In genomic region chr2:72681016-72681995, GRCh38 we compare ENCODE assay signal across 27 cellular contexts.
A peak's percentile ranks its signal among the peaks of the same experiment; 100 is the strongest.
DNase-seq lines count a peak whose midpoint lies in the region; ATAC-seq and TF ChIP-seq lines count a peak whose summit lies in the region.
"Had no signal": no experiment of that assay in that cellular context is flagged by ENCODE, and none has a peak within 500 bp of the region (broad histone marks: within the 10 kb centered on the region; RNA-seq: fewer than 3 reads in every experiment).

No MANE protein-coding gene starts in this region.

- H3K4me1 ChIP-seq in GM23248 (ENCODE audit: insufficient read depth) (peaks cover 8% of the 10 kb centered on the region), Karpas-422 (ENCODE audit: low read length) (no peaks in the 10 kb centered on the region)

- ATAC-seq in CD4-positive, alpha-beta T cell (ENCODE audit: poor library complexity): no peak
- ATAC-seq in GM21528 (IDR thresholded peaks at IDR 0.05; ENCODE audit: low FRiP score, unreplicated experiment): no peak
- ATAC-seq: left lobe of liver; naive thymus-derived CD8-positive, alpha-beta T cell had no signal

- H3K4me3 ChIP-seq in GM23248: no peak overlapping the region
- no peak overlapping the region for H3K4me3 ChIP-seq in Karpas-422 (ENCODE audit: low read length)
- H3K4me3 ChIP-seq: tibial nerve had no signal

- DNase-seq in GM23248 (peak; percentile 14), Karpas-422 (peak; percentile 14), endothelial cell (ENCODE audit: low spot score) (no peak), mesothelial cell of epicardium (ENCODE audit: low spot score in 2 of 2, unreplicated experiment in 2 of 2) (no peak), NCI-H2171 treated with DMSO at 0.1 percent for 48 hours (lab: John Stamatoyannopoulos, UW) (no peak)
- no peak for DNase-seq in CD4-positive, alpha-beta T cell
- DNase-seq: activated CD4-positive, alpha-beta T cell treated with anti-CD3 and anti-CD28 coated beads for 4 hours; activated effector memory CD4-positive, alpha-beta T cell treated with Interleukin-2 at 50 U/mL for 16 hours; activated naive CD8-positive, alpha-beta T cell treated with anti-CD3 and anti-CD28 coated beads, Interleukin-2, amount 10 ng/mL, durations not matched to agents 7 days and 5 days; C1 segment of cervical spinal cord; DMS79; foreskin melanocyte; GDM1; HFFc6; naive thymus-derived CD8-positive, alpha-beta T cell; NCI-H1436; NCI-H2081 treated with DMSO at 0.1 percent for 48 hours; NCI-H446; occipital lobe; RPMI8226; stimulated activated CD4-positive, alpha-beta T cell treated with anti-CD3 and anti-CD28 coated beads, Interleukin-2, amount 100 ng/mL, for 24 hours had no signal

- H3K36me3 Mint-ChIP-seq in endothelial cell (ENCODE audit: low read depth, unreplicated experiment): no peaks in the 10 kb centered on the region
- peaks cover 13% of the 10 kb centered on the region for H3K36me3 Mint-ChIP-seq in mesothelial cell of epicardium
- peaks cover 29% of the 10 kb centered on the region for H3K36me3 Mint-ChIP-seq in CD4-positive, alpha-beta T cell (ENCODE audit: low read depth)

- in situ Hi-C loops in GM23248 (cut with MboI): no loop called here

- POLR2A ChIA-PET in CD4-positive, alpha-beta T cell (lab: Charles Lee): no interaction called here

- H3K4me2 ChIP-seq in GM23248 (ENCODE audit: unreplicated experiment) (no peak overlapping the region), Karpas-422 (ENCODE audit: low read depth, low read length, poor library complexity, severe bottlenecking) (no peak overlapping the region)

- H3K36me3 ChIP-seq in GM23248 (ENCODE audit: low read depth) (no peaks in the 10 kb centered on the region), Karpas-422 (ENCODE audit: insufficient read depth, low read length) (no peaks in the 10 kb centered on the region)
- H3K36me3 ChIP-seq: tibial nerve had no signal

- no peaks in the 10 kb centered on the region for H3K27me3 ChIP-seq in GM23248 (replicated peaks; ENCODE audit: insufficient read depth)
- no peaks in the 10 kb centered on the region for H3K27me3 ChIP-seq in Karpas-422 (ENCODE audit: low read length)
- no peaks in the 10 kb centered on the region for H3K27me3 ChIP-seq in CD4-positive, alpha-beta T cell (ENCODE audit: control insufficient read depth, insufficient read depth, low read length)
- H3K27me3 ChIP-seq: tibial nerve had no signal

- peaks cover 10% of the 10 kb centered on the region for H3K4me1 Mint-ChIP-seq in endothelial cell (ENCODE audit: unreplicated experiment)
- H3K4me1 Mint-ChIP-seq in mesothelial cell of epicardium: peaks cover 70% of the 10 kb centered on the region
- H3K4me1 Mint-ChIP-seq in CD4-positive, alpha-beta T cell (ENCODE audit: low read depth): peaks cover 6% of the 10 kb centered on the region
- H3K4me1 Mint-ChIP-seq: activated naive CD8-positive, alpha-beta T cell treated with anti-CD3 and anti-CD28 coated beads, Interleukin-2, amount 10 ng/mL, durations not matched to agents 7 days and 5 days had no signal

- no peak overlapping the region for H3K4me3 Mint-ChIP-seq in endothelial cell (ENCODE audit: unreplicated experiment)
- no peak overlapping the region for H3K4me3 Mint-ChIP-seq in mesothelial cell of epicardium
- H3K4me3 Mint-ChIP-seq in CD4-positive, alpha-beta T cell: no peak overlapping the region
- H3K4me3 Mint-ChIP-seq: activated naive CD8-positive, alpha-beta T cell treated with anti-CD3 and anti-CD28 coated beads, Interleukin-2, amount 10 ng/mL, durations not matched to agents 7 days and 5 days; HFFc6; naive thymus-derived CD8-positive, alpha-beta T cell; T-helper 2 cell treated with Interferon-gamma antibody and Interleukin-4, amounts not matched to agents 5 μg/mL and 100 μg/mL, for 36 hours had no signal

- no peak for TF ChIP-seq CTCF in endothelial cell (IDR thresholded peaks at IDR 0.05; ENCODE audit: unreplicated experiment)
- TF ChIP-seq CTCF in mesothelial cell of epicardium (IDR thresholded peaks at IDR 0.05; ENCODE audit: unreplicated experiment): no peak
- TF ChIP-seq CTCF in CD4-positive, alpha-beta T cell (IDR thresholded peaks at IDR 0.05): no peak

- H3K79me2 ChIP-seq in GM23248 (ENCODE audit: insufficient read depth) (no peaks in the 10 kb centered on the region), Karpas-422 (ENCODE audit: low read length) (no peaks in the 10 kb centered on the region)

- intact Hi-C loops in CD4-positive, alpha-beta T cell (cut with DNase I, micrococcal nuclease): no loop called here

- H3F3A ChIP-seq in GM23248 (ENCODE audit: insufficient read depth): peaks cover 7% of the 10 kb centered on the region; the same call in 1 of the 2 replicates

- H3K27ac ChIP-seq in GM23248 (no peak overlapping the region), Karpas-422 (ENCODE audit: low read length) (no peak overlapping the region)
- no peak overlapping the region for H3K27ac ChIP-seq in CD4-positive, alpha-beta T cell (ENCODE audit: low read depth, low read length)
- H3K27ac ChIP-seq: tibial nerve, VCaP had no signal

- peak overlapping the region; percentile 2 for H3K27ac Mint-ChIP-seq in endothelial cell (ENCODE audit: unreplicated experiment)
- peak overlapping the region; percentile 91 for H3K27ac Mint-ChIP-seq in mesothelial cell of epicardium
- no peak overlapping the region for H3K27ac Mint-ChIP-seq in CD4-positive, alpha-beta T cell
- H3K27ac Mint-ChIP-seq: activated naive CD8-positive, alpha-beta T cell treated with anti-CD3 and anti-CD28 coated beads, Interleukin-2, amount 10 ng/mL, durations not matched to agents 7 days and 5 days; HFFc6; naive thymus-derived CD8-positive, alpha-beta T cell; T-helper 2 cell treated with Interferon-gamma antibody and Interleukin-4, amounts not matched to agents 5 μg/mL and 100 μg/mL, for 36 hours had no signal

- WGBS in GM23248 (ENCODE audit: low coverage in 1 of 2, low lambda C conversion rate in 2 of 2, missing lambda C conversion rate in 2 of 2), 2 experiments: 78 to 85% methylated on average over 3 of the region's 3 CpGs

- no peak overlapping the region for H3K9ac ChIP-seq in GM23248
- H3K9ac ChIP-seq in Karpas-422 (ENCODE audit: low read length): no peak overlapping the region

- H3K27me3 Mint-ChIP-seq in endothelial cell (ENCODE audit: unreplicated experiment) (no peaks in the 10 kb centered on the region), mesothelial cell of epicardium (ENCODE audit: low read depth) (no peaks in the 10 kb centered on the region)
- no peaks in the 10 kb centered on the region for H3K27me3 Mint-ChIP-seq in CD4-positive, alpha-beta T cell
- H3K27me3 Mint-ChIP-seq: activated naive CD8-positive, alpha-beta T cell treated with anti-CD3 and anti-CD28 coated beads, Interleukin-2, amount 10 ng/mL, durations not matched to agents 7 days and 5 days; naive thymus-derived CD8-positive, alpha-beta T cell had no signal

- H3K9me2 ChIP-seq in GM23248 (ENCODE audit: insufficient read depth) (no peaks in the 10 kb centered on the region), Karpas-422 (replicated peaks; ENCODE audit: insufficient read depth, low read length) (no peaks in the 10 kb centered on the region)

- H2AFZ ChIP-seq in GM23248: no peak overlapping the region
- no peak overlapping the region for H2AFZ ChIP-seq in Karpas-422 (ENCODE audit: low read length)

- no peaks in the 10 kb centered on the region for H3K9me3 ChIP-seq in GM23248 (ENCODE audit: low read depth)
- H3K9me3 ChIP-seq in Karpas-422 (ENCODE audit: low read length): no peaks in the 10 kb centered on the region
- H3K9me3 ChIP-seq in CD4-positive, alpha-beta T cell (ENCODE audit: control insufficient read depth, low read length): no peaks in the 10 kb centered on the region
- H3K9me3 ChIP-seq: Caco-2, tibial nerve had no signal

- H4K20me1 ChIP-seq in GM23248 (ENCODE audit: insufficient read depth) (no peaks in the 10 kb centered on the region), Karpas-422 (ENCODE audit: insufficient read depth, low read depth, low read length) (no peaks in the 10 kb centered on the region)

- CTCF ChIA-PET in CD4-positive, alpha-beta T cell (lab: Charles Lee): interaction anchor here (0.6 kb wide), 1 partner anchor 178 kb away, joined by 3 read pairs; no protein-coding TSS in a partner anchor

- H3K9me3 Mint-ChIP-seq in endothelial cell (ENCODE audit: unreplicated experiment): no peaks in the 10 kb centered on the region
- no peaks in the 10 kb centered on the region for H3K9me3 Mint-ChIP-seq in mesothelial cell of epicardium
- no peaks in the 10 kb centered on the region for H3K9me3 Mint-ChIP-seq in CD4-positive, alpha-beta T cell
- H3K9me3 Mint-ChIP-seq: activated naive CD8-positive, alpha-beta T cell treated with anti-CD3 and anti-CD28 coated beads, Interleukin-2, amount 10 ng/mL, durations not matched to agents 7 days and 5 days; HFFc6; naive thymus-derived CD8-positive, alpha-beta T cell; T-helper 2 cell treated with Interferon-gamma antibody and Interleukin-4, amounts not matched to agents 5 μg/mL and 100 μg/mL, for 36 hours had no signal

Comparison
In these comparisons a context has a peak if more than half of its experiments do, and no peak if none do; other contexts are left out.
1. DNase-seq: peak in GM23248 (single experiment) and Karpas-422 (single experiment); none in endothelial cell (single experiment), mesothelial cell of epicardium (0 of 2), NCI-H2171 treated with DMSO at 0.1 percent for 48 hours (single experiment) and CD4-positive, alpha-beta T cell (0 of 10).